ENCODE assay signal across 19 cellular contexts in genomic region chr18:61782545-61782944, GRCh38.
"Had no signal": no experiment of that assay in that cellular context is flagged by ENCODE, and none has a peak within 500 bp of the region (broad histone marks: within the 10 kb centered on the region; RNA-seq: fewer than 3 reads in every experiment).

No MANE protein-coding gene starts in this region.

- H3K27ac ChIP-seq: PC-9, Peyer's patch, SJCRH30 had no signal

- H3K4me3 ChIP-seq: MG63, PC-9, Peyer's patch, SJCRH30 had no signal

- H3K27me3 ChIP-seq: MG63, Peyer's patch, SJCRH30 had no signal

- DNase-seq: KBM-7, MG63, NCI-H1092, NCI-H1105 treated with DMSO at 0.1 percent for 48 hours, NCI-H1417 treated with DMSO at 0.1 percent for 48 hours, NCI-H146, NCI-H1694 treated with DMSO at 0.1 percent for 48 hours, NCI-H1930, NCI-H2081, NCI-H2107, NCI-H2227 treated with DMSO at 0.1 percent for 48 hours, NCI-H524, NCI-H526 treated with DMSO at 0.1 percent for 48 hours, NCI-H748 treated with DMSO at 0.1 percent for 48 hours, PC-9, Peyer's patch, SHP77 treated with DMSO at 0.1 percent for 48 hours, SJCRH30, SW 1271 had no signal

- H2AFZ ChIP-seq: PC-9 had no signal

- H3K4me1 ChIP-seq: Peyer's patch, SJCRH30 had no signal

- H3K4me2 ChIP-seq: PC-9 had no signal

- H3K9me3 ChIP-seq: MG63, Peyer's patch, SJCRH30 had no signal

- H3K36me3 ChIP-seq: MG63, Peyer's patch, SJCRH30 had no signal
